ENCODE assay signal across 1 cellular context in genomic region chr19:680287-681028, GRCh38.
TF ChIP-seq lines count a peak whose summit lies in the region.

No MANE protein-coding gene starts in this region.

TF ChIP-seq in WTC11, 78 proteins besides CTCF, POLR2A, EP300 and RAD21 (continued from another document):
- TF ChIP-seq E2F5 (CRISPR knock-in tag; IDR thresholded peaks at IDR 0.05) = 0 out of 2 replicates have a peak, but pooled peaks have one; percentile 62
- TF ChIP-seq ZNF416 (CRISPR knock-in tag; IDR thresholded peaks at IDR 0.05) = 0 out of 2 replicates have a peak, but pooled peaks have one; percentile 76
- peak; percentile 85 for TF ChIP-seq USF2 (CRISPR knock-in tag; IDR thresholded peaks at IDR 0.05)
